Comparison of ENCODE assay signal across 22 cellular contexts in the genomic region with DNA sequence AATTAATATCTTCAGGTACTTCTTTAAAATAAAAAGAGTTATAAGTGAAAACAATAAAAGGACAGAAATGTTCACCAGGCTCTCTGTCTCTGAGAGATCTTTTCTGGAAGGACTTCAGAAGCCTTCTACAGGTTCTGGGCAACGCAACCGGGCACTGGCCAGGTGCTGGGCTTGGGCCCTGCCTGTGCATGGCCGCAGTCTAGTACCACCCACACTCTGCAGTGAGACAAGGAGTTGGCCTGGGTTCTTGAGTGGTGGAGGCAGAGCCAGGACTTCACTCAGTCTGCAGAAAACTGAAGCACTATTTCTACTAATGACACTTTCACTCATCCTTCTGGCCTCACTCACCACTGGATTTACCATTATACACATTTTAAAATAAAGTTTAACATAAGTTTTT. TPM values are rescaled to one million over a fixed set of nuclear protein-coding genes. Genes with fewer than 3 reads are reported as not detected.
DNase-seq lines count a peak whose midpoint lies in the region; ATAC-seq and TF ChIP-seq lines count a peak whose summit lies in the region.
"Had no signal": no experiment of that assay in that cellular context is flagged by ENCODE, and none has a peak within 500 bp of the region (broad histone marks: within the 10 kb centered on the region; RNA-seq: fewer than 3 reads in every experiment).

No MANE protein-coding gene starts in this region.

- H3K27me3 Mint-ChIP-seq in stimulated activated naive CD8-positive, alpha-beta T cell treated with anti-CD3 and anti-CD28 coated beads, Interleukin-15, Interleukin-2, amounts not matched to agents 100 ng/mL and 50 ng/mL, for 24 hours = no peaks in the 10 kb centered on the region
- H3K27me3 Mint-ChIP-seq in MCF 10A (ENCODE audit: insufficient read depth, unreplicated experiment) = no peaks in the 10 kb centered on the region
- H3K27me3 Mint-ChIP-seq: CD8-positive, alpha-beta memory T cell; IgD-negative memory B cell had no signal

- TF ChIP-seq CTCF in neutrophil (IDR thresholded peaks at IDR 0.05) (no peak), MCF 10A (IDR thresholded peaks at IDR 0.05; ENCODE audit: unreplicated experiment) (no peak)

- no peaks in the 10 kb centered on the region for H3K9me3 ChIP-seq in neutrophil
- H3K9me3 ChIP-seq: A549 had no signal

- H3K36me3 ChIP-seq in neutrophil = peaks cover 7% of the 10 kb centered on the region

- POLR2A ChIA-PET in MCF 10A (lab: Yijun Ruan, JAX) = no interaction called here

- intact Hi-C loops in left ventricle myocardium superior (cut with micrococcal nuclease) (no loop called here), MCF 10A (cut with micrococcal nuclease) (no loop called here)

- H3K9me3 Mint-ChIP-seq in stimulated activated naive CD8-positive, alpha-beta T cell treated with anti-CD3 and anti-CD28 coated beads, Interleukin-15, Interleukin-2, amounts not matched to agents 100 ng/mL and 50 ng/mL, for 24 hours = no peaks in the 10 kb centered on the region
- no peaks in the 10 kb centered on the region for H3K9me3 Mint-ChIP-seq in MCF 10A (ENCODE audit: unreplicated experiment)
- H3K9me3 Mint-ChIP-seq: CD14-positive monocyte; CD8-positive, alpha-beta memory T cell; IgD-negative memory B cell had no signal

- H3K27ac Mint-ChIP-seq in stimulated activated naive CD8-positive, alpha-beta T cell treated with anti-CD3 and anti-CD28 coated beads, Interleukin-15, Interleukin-2, amounts not matched to agents 100 ng/mL and 50 ng/mL, for 24 hours = peak overlapping the region; percentile 59
- no peak overlapping the region for H3K27ac Mint-ChIP-seq in MCF 10A (ENCODE audit: low read depth, unreplicated experiment)
- H3K27ac Mint-ChIP-seq: CD8-positive, alpha-beta memory T cell; IgD-negative memory B cell had no signal

- no TSS peak for BruUV-seq in MCF 10A (replicated peaks; lab: Mats Ljungman, UMichigan)

- no peak overlapping the region for H3K4me3 Mint-ChIP-seq in stimulated activated naive CD8-positive, alpha-beta T cell treated with anti-CD3 and anti-CD28 coated beads, Interleukin-15, Interleukin-2, amounts not matched to agents 100 ng/mL and 50 ng/mL, for 24 hours
- no peak overlapping the region for H3K4me3 Mint-ChIP-seq in MCF 10A (ENCODE audit: unreplicated experiment)
- H3K4me3 Mint-ChIP-seq: CD14-positive monocyte; CD8-positive, alpha-beta memory T cell had no signal

- peak overlapping the region; percentile 63 for H3K27ac ChIP-seq in neutrophil
- H3K27ac ChIP-seq: A549, KMS-11 had no signal

- peaks cover 11 to 37% of the 10 kb centered on the region in 2 experiments for H3K4me1 ChIP-seq in neutrophil (ENCODE audit: control insufficient read depth in 1 of 2, insufficient read depth in 1 of 2, low read depth in 1 of 2, low read length in 1 of 2)
- H3K4me1 ChIP-seq: A549 had no signal

- H3K36me3 Mint-ChIP-seq in stimulated activated naive CD8-positive, alpha-beta T cell treated with anti-CD3 and anti-CD28 coated beads, Interleukin-15, Interleukin-2, amounts not matched to agents 100 ng/mL and 50 ng/mL, for 24 hours (ENCODE audit: low read depth) = peaks cover 61% of the 10 kb centered on the region
- peaks cover 10% of the 10 kb centered on the region for H3K36me3 Mint-ChIP-seq in MCF 10A (ENCODE audit: insufficient read depth, unreplicated experiment)

- CTCF ChIA-PET in MCF 10A (lab: Yijun Ruan, JAX) = interaction anchor here (0.8 kb wide), 1 partner anchor 177 kb away, joined by 4 read pairs; no protein-coding TSS in a partner anchor

- peaks cover 67% of the 10 kb centered on the region for H3K4me1 Mint-ChIP-seq in stimulated activated naive CD8-positive, alpha-beta T cell treated with anti-CD3 and anti-CD28 coated beads, Interleukin-15, Interleukin-2, amounts not matched to agents 100 ng/mL and 50 ng/mL, for 24 hours (ENCODE audit: low read depth)
- H3K4me1 Mint-ChIP-seq in MCF 10A (ENCODE audit: insufficient read depth, unreplicated experiment) = peaks cover 6% of the 10 kb centered on the region

- ATAC-seq in stimulated activated naive CD8-positive, alpha-beta T cell treated with anti-CD3 and anti-CD28 coated beads, Interleukin-15, Interleukin-2, amounts not matched to agents 100 U/mL and 50 U/mL, for 24 hours = no peak
- peak; percentile 62 for ATAC-seq in left ventricle myocardium superior
- ATAC-seq in GM18870 (IDR thresholded peaks at IDR 0.05; ENCODE audit: unreplicated experiment) = no peak
- ATAC-seq: A549, PC-3 had no signal

- no peak for DNase-seq in stimulated activated naive CD8-positive, alpha-beta T cell treated with anti-CD3 and anti-CD28 coated beads, Interleukin-15, Interleukin-2, amounts not matched to agents 100 U/mL and 50 U/mL, for 24 hours
- DNase-seq in left ventricle myocardium superior = no peak
- DNase-seq in MCF 10A (ENCODE audit: unreplicated experiment) = no peak
- no peak for DNase-seq in D341Med (ENCODE audit: low spot score)
- DNase-seq: CD8-positive, alpha-beta memory T cell; GOT3; HCEC 1CT; NCI-H1092 treated with DMSO at 0.1 percent for 48 hours; NCI-H1436; NCI-H2171 treated with DMSO at 0.1 percent for 48 hours; NCI-H345; NCI-H524; NCI-H748 treated with DMSO at 0.1 percent for 48 hours; PC-3; SHP77 had no signal

- no peaks in the 10 kb centered on the region for H3K27me3 ChIP-seq in neutrophil

- no peak overlapping the region for H3K4me3 ChIP-seq in neutrophil (ENCODE audit: low read depth in 1 of 2, low read length in 1 of 2)
- H3K4me3 ChIP-seq: A549 had no signal

RNA-seq across cellular contexts. Expression of a gene that starts 21.8 kb away (rescaled TPM):
- 40.9 TPM for total RNA-seq in left ventricle myocardium superior
- total RNA-seq in MCF 10A (2022) = 22.0 and 27.8 TPM in 2 replicates
